Comparison of ENCODE assay signal across 12 cellular contexts in genomic region chr11:125995313-125995712, GRCh38. TPM values are rescaled to one million over a fixed set of nuclear protein-coding genes. Genes with fewer than 3 reads are reported as not detected.
DNase-seq lines count a peak whose midpoint lies in the region; ATAC-seq and TF ChIP-seq lines count a peak whose summit lies in the region.
"Had no signal": no experiment of that assay in that cellular context is flagged by ENCODE, and none has a peak within 500 bp of the region (broad histone marks: within the 10 kb centered on the region; RNA-seq: fewer than 3 reads in every experiment).

No MANE protein-coding gene starts in this region.

- no peak overlapping the region for H3K27ac ChIP-seq in HEK293 (ENCODE audit: extremely low read depth, low read depth, low read length)

- peaks cover 19% of the 10 kb centered on the region for H3K4me1 Mint-ChIP-seq in activated T-cell treated with anti-CD3 and anti-CD28 coated beads, Interleukin-2, amount 50 U/mL, for 72 hours (ENCODE audit: low read depth)

- H3K27ac Mint-ChIP-seq in activated T-cell treated with anti-CD3 and anti-CD28 coated beads, Interleukin-2, amount 50 U/mL, for 72 hours: no peak overlapping the region
- H3K27ac Mint-ChIP-seq: natural killer cell treated with Interleukin-12 subunit alpha and Interleukin-12 subunit beta and Interleukin-15 and Interleukin-18, amount 100 ng/mL, for 72 hours had no signal

- peaks cover 5 to 49% of the 10 kb centered on the region in 2 experiments; a peak in 2 of 3 replicates for H3K36me3 ChIP-seq in HEK293 (ENCODE audit: control insufficient read depth in 2 of 2, insufficient read depth in 1 of 2, low read length in 2 of 2)

- no peaks in the 10 kb centered on the region for H3K27me3 Mint-ChIP-seq in activated T-cell treated with anti-CD3 and anti-CD28 coated beads, Interleukin-2, amount 50 U/mL, for 72 hours (ENCODE audit: low read depth)

- CTCF ChIA-PET in HEK293 (lab: Yijun Ruan, JAX): no interaction called here

- no peak for TF ChIP-seq CTCF in HEK293 (tag by site-specific recombination; IDR thresholded peaks at IDR 0.05)

- H3K9me3 Mint-ChIP-seq in activated T-cell treated with anti-CD3 and anti-CD28 coated beads, Interleukin-2, amount 50 U/mL, for 72 hours: no peaks in the 10 kb centered on the region
- H3K9me3 Mint-ChIP-seq: natural killer cell treated with Interleukin-12 subunit alpha and Interleukin-12 subunit beta and Interleukin-15 and Interleukin-18, amount 100 ng/mL, for 72 hours had no signal

- H3K4me3 ChIP-seq in HEK293 (ENCODE audit: low read depth, low read length): no peak overlapping the region

- H3K9me3 ChIP-seq in HEK293 (ENCODE audit: control insufficient read depth, insufficient read depth, low read depth, low read length): no peaks in the 10 kb centered on the region

- POLR2A ChIA-PET in HEK293 (lab: Yijun Ruan, JAX): no interaction called here

- DNase-seq in activated T-cell treated with anti-CD3 and anti-CD28 coated beads, Interleukin-2, amount 50 U/mL, for 72 hours: peak; percentile 66 to 67
- peak; percentile 50 for DNase-seq in stimulated activated CD4-positive, alpha-beta T cell treated with anti-CD3 and anti-CD28 coated beads, Interleukin-4, amount 100 ng/mL, for 1 hour
- DNase-seq in CD1c-positive myeloid dendritic cell (ENCODE audit: extremely low spot score): no peak
- no peak for DNase-seq in SHP77 treated with DMSO at 0.1 percent for 48 hours (lab: John Stamatoyannopoulos, UW)
- DNase-seq: activated CD4-positive, alpha-beta T cell treated with anti-CD3 and anti-CD28 coated beads for 1 hour; DND-41 had no signal

- no peaks in the 10 kb centered on the region for H3K36me3 Mint-ChIP-seq in activated T-cell treated with anti-CD3 and anti-CD28 coated beads, Interleukin-2, amount 50 U/mL, for 72 hours (ENCODE audit: insufficient read depth in 2 of 2)
- H3K36me3 Mint-ChIP-seq: natural killer cell treated with Interleukin-12 subunit alpha and Interleukin-12 subunit beta and Interleukin-15 and Interleukin-18, amount 100 ng/mL, for 72 hours had no signal

- H3K4me1 ChIP-seq in HEK293 (ENCODE audit: control insufficient read depth, insufficient read depth, low read length): no peaks in the 10 kb centered on the region; the same call in 1 of the 2 replicates

- H3K4me3 Mint-ChIP-seq in activated T-cell treated with anti-CD3 and anti-CD28 coated beads, Interleukin-2, amount 50 U/mL, for 72 hours: peak overlapping the region in 1 of 2 donors; percentile 8
- H3K4me3 Mint-ChIP-seq: natural killer cell treated with Interleukin-12 subunit alpha and Interleukin-12 subunit beta and Interleukin-15 and Interleukin-18, amount 100 ng/mL, for 72 hours had no signal

- ATAC-seq in GM18868 (IDR thresholded peaks at IDR 0.05; ENCODE audit: unreplicated experiment): peak; percentile 88
- peak; percentile 89 to 95 for ATAC-seq in activated T-cell treated with anti-CD3 and anti-CD28 coated beads, Interleukin-2, amount 50 U/mL, for 72 hours (replicated peaks in 1 of 2)
- ATAC-seq in HG03460 (IDR thresholded peaks at IDR 0.05; ENCODE audit: unreplicated experiment): no peak
- ATAC-seq: HCT116 had no signal

TF ChIP-seq in HEK293, 187 proteins besides CTCF, POLR2A, EP300 and RAD21:
- TF ChIP-seq ZFHX2 (tag by site-specific recombination; conservative IDR thresholded peaks at IDR 0.05): peak; percentile 40; the same call in 1 of the 2 replicates
- TF ChIP-seq ZNF624 (tag by site-specific recombination; IDR thresholded peaks at IDR 0.05): no peak
TF ChIP-seq in HEK293: peak in this region for 1.

RNA-seq across cellular contexts. Expression of gene VSIG10L2, which starts 49.5 kb away (rescaled TPM):
- total RNA-seq in activated T-cell treated with anti-CD3 and anti-CD28 coated beads, Interleukin-2, amount 50 U/mL, for 72 hours: not detected
- total RNA-seq: M059J; natural killer cell treated with Interleukin-12 subunit alpha and Interleukin-12 subunit beta and Interleukin-15 and Interleukin-18, amount 100 ng/mL, for 72 hours had no signal

Comparison
In these comparisons a context has a peak if more than half of its experiments do, and no peak if none do; other contexts are left out.
1. DNase-seq: peak in activated T-cell treated with anti-CD3 and anti-CD28 coated beads, Interleukin-2, amount 50 U/mL, for 72 hours (2 of 2) and stimulated activated CD4-positive, alpha-beta T cell treated with anti-CD3 and anti-CD28 coated beads, Interleukin-4, amount 100 ng/mL, for 1 hour (single experiment); none in CD1c-positive myeloid dendritic cell (single experiment) and SHP77 treated with DMSO at 0.1 percent for 48 hours (single experiment).